Comparison of ENCODE assay signal across 23 cellular contexts in the genomic region with DNA sequence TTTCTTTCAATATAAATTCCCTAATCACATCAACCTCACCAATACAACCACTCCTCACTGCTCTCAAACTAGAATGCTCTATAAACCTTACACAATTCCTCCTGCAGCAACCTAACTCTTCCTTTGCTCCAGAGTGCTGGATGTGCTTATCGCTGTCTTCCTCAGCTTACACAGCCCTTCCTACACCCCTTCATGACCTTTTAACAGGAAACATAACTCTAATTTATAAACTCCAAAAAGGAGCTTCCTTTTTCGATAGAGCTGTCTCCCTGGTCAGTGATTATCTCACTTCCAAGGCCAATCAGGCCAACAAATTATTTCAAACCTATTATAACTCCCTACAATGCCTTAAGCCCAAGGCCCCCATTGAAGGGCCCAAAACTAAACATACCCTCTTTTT.
"Had no signal": no experiment of that assay in that cellular context is flagged by ENCODE, and none has a peak within 500 bp of the region (broad histone marks: within the 10 kb centered on the region; RNA-seq: fewer than 3 reads in every experiment).

No MANE protein-coding gene starts in this region.

- ATAC-seq: effector memory CD8-positive, alpha-beta T cell; foreskin keratinocyte; heart right ventricle; left cardiac atrium; lower lobe of right lung; mucosa of descending colon had no signal

- FAIRE-seq: endometrium, frontal cortex, islet of Langerhans, keratinocyte had no signal

- H3K27me3 ChIP-seq: colonic mucosa, esophagus muscularis mucosa, foreskin keratinocyte, heart right ventricle had no signal

- H3K4me1 ChIP-seq: esophagus muscularis mucosa, left ventricle myocardium inferior, lower lobe of right lung had no signal

- H3K27me3 Mint-ChIP-seq: effector memory CD8-positive, alpha-beta T cell; naive B cell had no signal

- H3K4me3 Mint-ChIP-seq: dendritic cell treated with granulocyte-macrophage colony-stimulating factor and Interleukin-4, amounts not matched to agents 40 ng/mL and 50 ng/mL, for 4 days; effector memory CD8-positive, alpha-beta T cell; endodermal cell; mesothelial cell of epicardium; naive B cell had no signal

- H3K4me3 ChIP-seq: colonic mucosa, esophagus muscularis mucosa, heart right ventricle, left ventricle myocardium inferior, lower lobe of right lung, mucosa of descending colon had no signal

- H3K4me1 Mint-ChIP-seq: mesothelial cell of epicardium had no signal

- H3K36me3 ChIP-seq: colonic mucosa, esophagus muscularis mucosa, heart right ventricle, left ventricle myocardium inferior, lower lobe of right lung had no signal

- DNase-seq: cortex of kidney; effector CD8-positive, alpha-beta T cell; effector memory CD8-positive, alpha-beta T cell; endodermal cell; foreskin keratinocyte; glutamatergic neuron; head of caudate nucleus; heart right ventricle; hippocampal formation; left cardiac atrium; left ventricle myocardium inferior; lower lobe of right lung; mesenchymal stem cell; mucosa of descending colon; naive B cell had no signal

- H3K27ac ChIP-seq: colonic mucosa, esophagus muscularis mucosa, foreskin keratinocyte, heart right ventricle, left ventricle myocardium inferior, lower lobe of right lung had no signal

- H3K27ac Mint-ChIP-seq: dendritic cell treated with granulocyte-macrophage colony-stimulating factor and Interleukin-4, amounts not matched to agents 40 ng/mL and 50 ng/mL, for 4 days; effector memory CD8-positive, alpha-beta T cell; endodermal cell; mesothelial cell of epicardium; naive B cell had no signal

- H3K9me3 ChIP-seq: colonic mucosa, esophagus muscularis mucosa, heart right ventricle, left ventricle myocardium inferior, lower lobe of right lung, mucosa of descending colon had no signal

- H3K9me3 Mint-ChIP-seq: dendritic cell treated with granulocyte-macrophage colony-stimulating factor and Interleukin-4, amounts not matched to agents 40 ng/mL and 50 ng/mL, for 4 days; effector memory CD8-positive, alpha-beta T cell had no signal
